ENCODE assay signal across 8 cellular contexts in genomic region chr20:41316602-41317535, GRCh38. TPM values are rescaled to one million over a fixed set of nuclear protein-coding genes. Genes with fewer than 3 reads are reported as not detected.
DNase-seq lines count a peak whose midpoint lies in the region; ATAC-seq, FAIRE-seq and TF ChIP-seq lines count a peak whose summit lies in the region.

No MANE protein-coding gene starts in this region.

- H2BK120ac ChIP-seq in H1 (replicated peaks; ENCODE audit: low read depth, low read length), result no peak overlapping the region

- peak overlapping the region; percentile 32 for H3K56ac ChIP-seq in H1 (replicated peaks; ENCODE audit: insufficient read length, low read depth, low read length)

- TF ChIP-seq EP300 in H1 (IDR thresholded peaks at IDR 0.05; ENCODE audit: borderline replicate concordance in 1 of 2, low read depth in 2 of 2, low read length in 2 of 2), result no peak

- peaks cover 9% of the 10 kb centered on the region; the same call in 1 of the 2 replicates for H3K36me3 ChIP-seq in ACC112 (ENCODE audit: insufficient read depth, low read length)
- H3K36me3 ChIP-seq in H1 (ENCODE audit: control insufficient read depth in 2 of 4, insufficient read depth in 4 of 4, low read length in 3 of 4), result no peaks in the 10 kb centered on the region
- H3K36me3 ChIP-seq in mesodermal cell (ENCODE audit: control insufficient read depth, insufficient read depth, low read length), result no peaks in the 10 kb centered on the region

- no peak overlapping the region for H2AK5ac ChIP-seq in H1 (ENCODE audit: low read depth, low read length)

- no peak for FAIRE-seq in H1 (lab: Jason Lieb, UNC)

- no peak for TF ChIP-seq RAD21 in H1 (IDR thresholded peaks at IDR 0.05 in 1 of 2, conservative IDR thresholded peaks at IDR 0.05 in 1 of 2; ENCODE audit: low read depth in 2 of 2, low read length in 2 of 2)

- no peak for TF ChIP-seq CTCF in H1 (IDR thresholded peaks at IDR 0.05; ENCODE audit: control extremely low read depth in 1 of 3, insufficient read depth in 1 of 3, low read depth in 1 of 3, low read length in 3 of 3)

- no peak overlapping the region for H3K23ac ChIP-seq in H1 (ENCODE audit: insufficient read length)

- H3K27ac ChIP-seq in ACC112 (ENCODE audit: low read depth, low read length) (peak overlapping the region; percentile 84), H1 (ENCODE audit: low read depth, low read length) (no peak overlapping the region), mesodermal cell (ENCODE audit: low read depth, low read length, severe bottlenecking) (peak overlapping the region; percentile 95)

- peak; percentile 65 for ATAC-seq in GM18867 (IDR thresholded peaks at IDR 0.05; ENCODE audit: unreplicated experiment)
- peak; percentile 53 for ATAC-seq in HG03097 (IDR thresholded peaks at IDR 0.05; ENCODE audit: low FRiP score, unreplicated experiment)

- no peak overlapping the region for H3K18ac ChIP-seq in H1 (ENCODE audit: extremely low read depth, low read length)

- H3K9me3 ChIP-seq in H1 (ENCODE audit: insufficient read depth in 2 of 2, low read depth in 1 of 2, low read length in 1 of 2) (0 out of 4 replicates have a peak, but pooled peaks cover 0 to 3% of the 10 kb centered on the region in 2 experiments), mesodermal cell (ENCODE audit: control insufficient read depth, low read length) (no peaks in the 10 kb centered on the region)

- CTCF ChIA-PET in H1 (lab: Charles Lee; ENCODE audit: partially characterized antibody), result interaction anchor here (0.5 to 1.7 kb wide), 5 partner anchors 9 to 579 kb away, joined by 3 to 4 read pairs (median 3); no protein-coding TSS in a partner anchor

- peaks cover 51% of the 10 kb centered on the region for H3K79me2 ChIP-seq in ACC112 (ENCODE audit: control insufficient read depth, insufficient read depth, low read length, unreplicated experiment)
- no peaks in the 10 kb centered on the region for H3K79me2 ChIP-seq in H1 (ENCODE audit: control insufficient read depth in 1 of 2, insufficient read depth in 2 of 2, low read length in 2 of 2)

- H3K79me1 ChIP-seq in H1 (ENCODE audit: low read depth, low read length), result no peaks in the 10 kb centered on the region

- H2AFZ ChIP-seq in ACC112 (ENCODE audit: low read length, unreplicated experiment) (peak overlapping the region; percentile 74), H1 (ENCODE audit: low read length) (peak overlapping the region; percentile 9; the same call in 1 of the 2 replicates)

- WGBS in H1 (ENCODE audit: extremely low coverage in 1 of 2, insufficient coverage in 1 of 2, insufficient read length in 1 of 2, insufficient replicate concordance in 2 of 2, low coverage in 1 of 2, low lambda C conversion rate in 2 of 2, missing lambda C conversion rate in 1 of 2), 2 experiments, result 13% methylated on average over 33 of the region's 63 CpGs; no CpG with 5 or more reads in 1 of the 2 experiments
- 3% methylated on average over 44 to 54 of the region's 63 CpGs for WGBS in mesodermal cell (ENCODE audit: insufficient coverage in 2 of 2), 2 experiments

- H3K14ac ChIP-seq in H1 (ENCODE audit: insufficient read length), result no peak overlapping the region

- H4K8ac ChIP-seq in H1 (ENCODE audit: extremely low read depth, insufficient read depth, low read length), result peak overlapping the region; percentile 62; the same call in 1 of the 2 replicates

- peak overlapping the region; percentile 17 for H4K91ac ChIP-seq in H1 (replicated peaks; ENCODE audit: insufficient read length, low read length)

- TF ChIP-seq POLR2A in H1 (IDR thresholded peaks at IDR 0.05; ENCODE audit: control extremely low read depth in 1 of 2, low read depth in 2 of 2, low read length in 2 of 2), result no peak

- peak overlapping the region; percentile 82 to 87 for H3K4me2 ChIP-seq in H1 (ENCODE audit: insufficient read depth in 1 of 2, low read depth in 2 of 2, low read length in 2 of 2)

- peak overlapping the region in 2 of 4 experiments; percentile 14 to 86; a peak in 2 of 7 replicates for H3K9ac ChIP-seq in H1 (replicated peaks in 1 of 4; ENCODE audit: extremely low read depth in 1 of 4, low read depth in 3 of 4, low read length in 3 of 4)

- DNase-seq in NCI-H526 (lab: John Stamatoyannopoulos, UW) (peak; percentile 44 to 87), H1 (ENCODE audit: low read depth in 1 of 2, low spot score in 2 of 2) (peak in 1 of 2 experiments; percentile 76)
- peak; percentile 44 to 78 (median 59) for DNase-seq in activated CD8-positive, alpha-beta memory T cell treated with anti-CD3 and anti-CD28 coated beads for 48 hours (ENCODE audit: low read depth in 2 of 3, low spot score in 2 of 3)
- DNase-seq in stimulated activated CD8-positive, alpha-beta memory T cell treated with anti-CD3 and anti-CD28 coated beads, Interleukin-15, amount 100 ng/mL, for 48 hours (ENCODE audit: low read depth in 2 of 2), result peak; percentile 59 to 70

- H2BK20ac ChIP-seq in H1 (ENCODE audit: low read length), result no peak overlapping the region

- H4K20me1 ChIP-seq in H1 (replicated peaks in 1 of 2; ENCODE audit: control insufficient read depth in 1 of 2, insufficient read depth in 2 of 2, low read length in 2 of 2), result peaks cover 0 to 2% of the 10 kb centered on the region in 2 experiments

- no peak overlapping the region for H2BK5ac ChIP-seq in H1 (ENCODE audit: low read depth, low read length)

- H3K4me3 ChIP-seq in ACC112 (ENCODE audit: low read depth, low read length) (peak overlapping the region; percentile 83), H1 (ENCODE audit: extremely low read depth in 1 of 4, insufficient read depth in 2 of 4, low read depth in 3 of 4, low read length in 4 of 4) (peak overlapping the region; percentile 61 to 83 (median 65)), mesodermal cell (ENCODE audit: extremely low read depth, insufficient read depth, low read length, poor library complexity, severe bottlenecking) (peak overlapping the region; percentile 74)

- no peaks in the 10 kb centered on the region for H3K27me3 ChIP-seq in ACC112 (ENCODE audit: insufficient read depth, low read length)
- peaks cover 0 to 4% (median 2%) of the 10 kb centered on the region in 4 experiments; a peak in 3 of 7 replicates for H3K27me3 ChIP-seq in H1 (replicated peaks in 1 of 4; ENCODE audit: control insufficient read depth in 3 of 4, extremely low read depth in 1 of 4, insufficient read depth in 3 of 4, low read length in 3 of 4)

- POLR2A ChIA-PET in H1 (lab: Charles Lee; ENCODE audit: partially characterized antibody), result interaction anchor here (0.6 kb wide), 2 partner anchors 176 to 355 kb away, joined by 3 read pairs; no protein-coding TSS in a partner anchor

- peaks cover 6% of the 10 kb centered on the region; the same call in 1 of the 2 replicates for H3K23me2 ChIP-seq in H1 (ENCODE audit: low read depth, low read length)

- no peak overlapping the region for H2BK15ac ChIP-seq in H1 (ENCODE audit: low read length)

- H4K5ac ChIP-seq in H1 (ENCODE audit: insufficient read length, low read depth, low read length), result no peak overlapping the region

- no peak overlapping the region for H2BK12ac ChIP-seq in H1 (ENCODE audit: low read depth, low read length)

- H3K4me1 ChIP-seq in ACC112 (ENCODE audit: control insufficient read depth, insufficient read depth, low read length, unreplicated experiment) (peaks cover 37% of the 10 kb centered on the region), H1 (replicated peaks in 1 of 4; ENCODE audit: control insufficient read depth in 3 of 4, insufficient read depth in 4 of 4, low read length in 3 of 4) (peaks cover 0 to 4% (median 1%) of the 10 kb centered on the region in 4 experiments; a peak in 4 of 7 replicates), mesodermal cell (ENCODE audit: control insufficient read depth, insufficient read depth, low read length, poor library complexity, severe bottlenecking) (peaks cover 10% of the 10 kb centered on the region)

- H3K4ac ChIP-seq in H1 (replicated peaks; ENCODE audit: insufficient read length, low read depth, low read length), result no peak overlapping the region

TF ChIP-seq in H1, 55 proteins besides CTCF, POLR2A, EP300 and RAD21 (continues in another document):
- TF ChIP-seq SAP30 (IDR thresholded peaks at IDR 0.05; ENCODE audit: insufficient read depth, insufficient replicate concordance, low read length), result no peak
- no peak for TF ChIP-seq SUZ12 (IDR thresholded peaks at IDR 0.05; ENCODE audit: low read length)

RNA-seq across cellular contexts. Expression of gene ZHX3, which starts 0.7 kb away (rescaled TPM):
- total RNA-seq in H1 (2021; fragmentation: NEBNext Ultra II Directional; extraction: Animal tissue kit (Norgen Biotek cat#: 25700)), result 5.9 and 7.8 TPM in 2 replicates
- polyA plus RNA-seq in H1 (2011; rRNA removed), result 1.00 and 1.8 TPM in 2 replicates
- 1.8 TPM for polyA plus RNA-seq in H1 (2011; cell fraction: cytosol; rRNA removed)
- 3.5 TPM for polyA plus RNA-seq in H1 (2011; cell fraction: nucleus; rRNA removed)
- polyA plus RNA-seq in H1 (2012, experiment 1 of 2), result 1.9 to 3.3 TPM (median 2.3 TPM) in 4 replicates
- 0.42 TPM for polyA plus RNA-seq in H1 (2012, experiment 2 of 2)
- 2.4 TPM for polyA plus RNA-seq in H1 (2013, experiment 1 of 2)
- 2.3 TPM for polyA plus RNA-seq in H1 (2013, experiment 2 of 2)
- polyA minus RNA-seq in H1 (2011; rRNA and poly(A)+ RNA removed), result 6.3 and 6.4 TPM in 2 replicates
- polyA minus RNA-seq in H1 (2011; cell fraction: cytosol; rRNA and poly(A)+ RNA removed), result 1.5 TPM
- polyA minus RNA-seq in H1 (2011; cell fraction: nucleus; rRNA and poly(A)+ RNA removed), result 4.8 TPM
- 20.4 TPM for polyA plus RNA-seq in mesodermal cell (2013, experiment 1 of 2)
- polyA plus RNA-seq in mesodermal cell (2013, experiment 2 of 2), result 9.1 TPM

RNA-seq across cellular contexts. Expression of gene LPIN3, which starts 23.8 kb away (rescaled TPM):
- 3.1 and 3.7 TPM in 2 replicates for total RNA-seq in H1 (2021; fragmentation: NEBNext Ultra II Directional; extraction: Animal tissue kit (Norgen Biotek cat#: 25700))
- 3.9 and 5.1 TPM in 2 replicates for polyA plus RNA-seq in H1 (2011; rRNA removed)
- polyA plus RNA-seq in H1 (2011; cell fraction: cytosol; rRNA removed), result 5.4 TPM
- polyA plus RNA-seq in H1 (2011; cell fraction: nucleus; rRNA removed), result 41.9 TPM
- 3.7 to 5.9 TPM (median 5.6 TPM) in 4 replicates for polyA plus RNA-seq in H1 (2012, experiment 1 of 2)
- polyA plus RNA-seq in H1 (2012, experiment 2 of 2), result 3.7 TPM
- 4.0 TPM for polyA plus RNA-seq in H1 (2013, experiment 1 of 2)
- 4.1 TPM for polyA plus RNA-seq in H1 (2013, experiment 2 of 2)
- 3.3 and 3.7 TPM in 2 replicates for polyA minus RNA-seq in H1 (2011; rRNA and poly(A)+ RNA removed)
- 2.3 TPM for polyA minus RNA-seq in H1 (2011; cell fraction: cytosol; rRNA and poly(A)+ RNA removed)
- polyA minus RNA-seq in H1 (2011; cell fraction: nucleus; rRNA and poly(A)+ RNA removed), result 10.7 TPM
- 9.8 TPM for polyA plus RNA-seq in mesodermal cell (2013, experiment 1 of 2)
- polyA plus RNA-seq in mesodermal cell (2013, experiment 2 of 2), result 8.1 TPM

RNA-seq across cellular contexts. Expression of gene EMILIN3, which starts 49.7 kb away (rescaled TPM):
- total RNA-seq in H1 (2021; fragmentation: NEBNext Ultra II Directional; extraction: Animal tissue kit (Norgen Biotek cat#: 25700)), result 3.5 and 3.8 TPM in 2 replicates
- polyA plus RNA-seq in H1 (2011; rRNA removed), result 5.2 TPM in 2 replicates
- polyA plus RNA-seq in H1 (2011; cell fraction: cytosol; rRNA removed), result 5.3 TPM
- polyA plus RNA-seq in H1 (2011; cell fraction: nucleus; rRNA removed), result 7.2 TPM
- polyA plus RNA-seq in H1 (2012, experiment 1 of 2), result 2.5 to 5.5 TPM (median 4.5 TPM) in 4 replicates
- 4.1 TPM for polyA plus RNA-seq in H1 (2012, experiment 2 of 2)
- polyA plus RNA-seq in H1 (2013, experiment 1 of 2), result 3.9 TPM
- 3.8 TPM for polyA plus RNA-seq in H1 (2013, experiment 2 of 2)
- polyA minus RNA-seq in H1 (2011; rRNA and poly(A)+ RNA removed), result 5.0 and 5.7 TPM in 2 replicates
- 4.8 TPM for polyA minus RNA-seq in H1 (2011; cell fraction: cytosol; rRNA and poly(A)+ RNA removed)
- polyA minus RNA-seq in H1 (2011; cell fraction: nucleus; rRNA and poly(A)+ RNA removed), result 4.5 TPM
- 1.8 TPM for polyA plus RNA-seq in mesodermal cell (2013, experiment 1 of 2)
- polyA plus RNA-seq in mesodermal cell (2013, experiment 2 of 2), result 1.5 TPM
